Comparison of ENCODE assay signal across 36 cellular contexts in genomic region chr18:28684746-28685145, GRCh38.
A peak's percentile ranks its signal among the peaks of the same experiment; 100 is the strongest.
DNase-seq lines count a peak whose midpoint lies in the region; ATAC-seq and TF ChIP-seq lines count a peak whose summit lies in the region.
"Had no signal": no experiment of that assay in that cellular context is flagged by ENCODE, and none has a peak within 500 bp of the region (broad histone marks: within the 10 kb centered on the region; RNA-seq: fewer than 3 reads in every experiment).

No MANE protein-coding gene starts in this region.

- H3K79me2 ChIP-seq in GM23248 (ENCODE audit: insufficient read depth) (no peaks in the 10 kb centered on the region), SK-N-SH (ENCODE audit: insufficient read depth) (no peaks in the 10 kb centered on the region)

- H3K4me3 ChIP-seq in GM23248 (no peak overlapping the region), SK-N-SH (ENCODE audit: low read depth in 2 of 2, low read length in 1 of 2) (no peak overlapping the region)
- H3K4me3 ChIP-seq: PC-9, psoas muscle, testis, uterus had no signal

- DNase-seq in AG08395 (ENCODE audit: low spot score), result peak; percentile 4
- peak; percentile 75 for DNase-seq in GM23248
- DNase-seq in SK-N-SH, result no peak
- DNase-seq in fibroblast of peridontal ligament (ENCODE audit: extremely low read depth), result peak; percentile 12
- no peak for DNase-seq in NCI-H146 (lab: John Stamatoyannopoulos, UW)
- DNase-seq in NOMO-1 treated with DMSO at 0.1 percent for 48 hours (lab: John Stamatoyannopoulos, UW; ENCODE audit: unreplicated experiment), result no peak
- DNase-seq in Ammon's horn (ENCODE audit: low spot score), result no peak
- DNase-seq: 8988T; activated CD4-positive, alpha-beta T cell treated with anti-CD3 and anti-CD28 coated beads, Interleukin-2, amount 10 ng/mL, durations not matched to agents 24 days and 14 days; activated CD8-positive, alpha-beta memory T cell treated with anti-CD3 and anti-CD28 coated beads, Interleukin-2, amount 10 ng/mL, durations not matched to agents 7 days and 5 days; activated naive CD4-positive, alpha-beta T cell treated with anti-CD3 and anti-CD28 coated beads for 36 hours; activated T-cell treated with anti-CD3 and anti-CD28 coated beads, Interleukin-2, amount 50 U/mL, for 72 hours; amniotic stem cell; CD8-positive, alpha-beta memory T cell; effector CD8-positive, alpha-beta T cell; erythroblast; GF-D8; hypothalamus; left ventricle myocardium superior; naive B cell; NCI-H1092 treated with DMSO at 0.1 percent for 48 hours; NCI-H1930; NCI-H524 treated with DMSO at 0.1 percent for 48 hours; NK-92 treated with Interleukin-12 subunit alpha and Interleukin-12 subunit beta, amount 100 ng/mL, for 24 hours; PC-9; psoas muscle; SHP77; stimulated activated naive CD4-positive, alpha-beta T cell treated with Interleukin-2 at 50 U/mL for 16 hours; SW 1271; T-helper 9 cell; testis; uterus; WERI-Rb-1 had no signal

- H3K36me3 ChIP-seq in GM23248 (ENCODE audit: low read depth), result no peaks in the 10 kb centered on the region
- no peaks in the 10 kb centered on the region for H3K36me3 ChIP-seq in SK-N-SH (replicated peaks in 1 of 2; ENCODE audit: control insufficient read depth in 1 of 2, insufficient read depth in 2 of 2, low read length in 1 of 2)
- H3K36me3 ChIP-seq: uterus, WERI-Rb-1 had no signal

- in situ Hi-C loops in GM23248 (cut with MboI), result no loop called here

- no peak for TF ChIP-seq EP300 in SK-N-SH (IDR thresholded peaks at IDR 0.05; ENCODE audit: borderline replicate concordance in 1 of 2, low read depth in 1 of 2, low read length in 1 of 2)

- no peaks in the 10 kb centered on the region for H3K9me3 ChIP-seq in GM23248 (ENCODE audit: low read depth)
- no peaks in the 10 kb centered on the region for H3K9me3 ChIP-seq in SK-N-SH
- H3K9me3 ChIP-seq: psoas muscle, testis, uterus had no signal

- ATAC-seq in HG03108 (IDR thresholded peaks at IDR 0.05; ENCODE audit: unreplicated experiment), result no peak
- ATAC-seq: activated CD8-positive, alpha-beta memory T cell treated with anti-CD3 and anti-CD28 coated beads, Interleukin-2, amount 10 ng/mL, durations not matched to agents 7 days and 5 days; activated T-cell treated with anti-CD3 and anti-CD28 coated beads, Interleukin-2, amount 50 U/mL, for 72 hours; HepG2; left ventricle myocardium superior; psoas muscle had no signal

- H3F3A ChIP-seq in GM23248 (ENCODE audit: insufficient read depth) (no peaks in the 10 kb centered on the region; the same call in 1 of the 2 replicates), SK-N-SH (replicated peaks; ENCODE audit: insufficient read depth) (no peaks in the 10 kb centered on the region)

- CTCF ChIA-PET in SK-N-SH (lab: Yijun Ruan, JAX), result interaction anchor here (0.6 kb wide), 1 partner anchor 144 kb away, joined by 3 read pairs; no protein-coding TSS in a partner anchor

- WGBS in GM23248 (ENCODE audit: low coverage in 1 of 2, low lambda C conversion rate in 2 of 2, missing lambda C conversion rate in 2 of 2), 2 experiments, result 3 to 8% methylated on average over 2 of the region's 2 CpGs
- 27% methylated on average over 2 of the region's 2 CpGs for WGBS in SK-N-SH (ENCODE audit: low lambda C conversion rate)

- H3K4me2 ChIP-seq in GM23248 (ENCODE audit: unreplicated experiment), result peak overlapping the region; percentile 24
- no peak overlapping the region for H3K4me2 ChIP-seq in SK-N-SH
- H3K4me2 ChIP-seq: PC-9 had no signal

- H4K20me1 ChIP-seq in GM23248 (ENCODE audit: insufficient read depth) (no peaks in the 10 kb centered on the region), SK-N-SH (ENCODE audit: insufficient read depth) (no peaks in the 10 kb centered on the region)

- TF ChIP-seq CTCF in SK-N-SH (IDR thresholded peaks at IDR 0.05), result no peak

- POLR2A ChIA-PET in SK-N-SH (lab: Yijun Ruan, JAX), result no interaction called here

- H3K27ac ChIP-seq in GM23248 (peak overlapping the region; percentile 21; the same call in 1 of the 2 replicates), SK-N-SH (ENCODE audit: low read depth in 2 of 2, low read length in 1 of 2) (no peak overlapping the region; a peak in 1 of 4 replicates)
- H3K27ac ChIP-seq: HL-60, PC-9, psoas muscle, testis, uterus, WERI-Rb-1 had no signal

- no peaks in the 10 kb centered on the region for H3K27me3 ChIP-seq in GM23248 (replicated peaks; ENCODE audit: insufficient read depth)
- no peaks in the 10 kb centered on the region for H3K27me3 ChIP-seq in SK-N-SH (ENCODE audit: insufficient read depth)
- H3K27me3 ChIP-seq: testis, uterus had no signal

- TF ChIP-seq RAD21 in SK-N-SH (IDR thresholded peaks at IDR 0.05; ENCODE audit: low read length), result no peak

- H3K9me2 ChIP-seq in GM23248 (ENCODE audit: insufficient read depth), result no peaks in the 10 kb centered on the region; the same call in 1 of the 2 replicates
- no peaks in the 10 kb centered on the region for H3K9me2 ChIP-seq in SK-N-SH

- peaks cover 21% of the 10 kb centered on the region for H3K4me1 ChIP-seq in GM23248 (ENCODE audit: insufficient read depth)
- peaks cover 0 to 3% of the 10 kb centered on the region in 2 experiments; a peak in 2 of 4 replicates for H3K4me1 ChIP-seq in SK-N-SH (ENCODE audit: control insufficient read depth in 1 of 2, insufficient read depth in 2 of 2, low read depth in 1 of 2, low read length in 1 of 2)
- H3K4me1 ChIP-seq: psoas muscle, testis, uterus had no signal

- H2AFZ ChIP-seq in GM23248 (peak overlapping the region; percentile 32; the same call in 1 of the 2 replicates), SK-N-SH (ENCODE audit: low read depth) (no peak overlapping the region)
- H2AFZ ChIP-seq: PC-9 had no signal

- H3K9ac ChIP-seq in GM23248, result no peak overlapping the region
- H3K9ac ChIP-seq in SK-N-SH, result no peak overlapping the region

TF ChIP-seq in SK-N-SH, 30 proteins besides CTCF, POLR2A, EP300 and RAD21:
- 0 out of 2 replicates have a peak, but pooled peaks have one; percentile 30 for TF ChIP-seq TCF12 (IDR thresholded peaks at IDR 0.05)
- no peak for TF ChIP-seq NFIC (IDR thresholded peaks at IDR 0.05; ENCODE audit: borderline replicate concordance)

Comparison
In these comparisons a context has a peak if more than half of its experiments do, and no peak if none do; other contexts are left out.
1. DNase-seq: peak in AG08395 (single experiment), GM23248 (single experiment) and fibroblast of peridontal ligament (single experiment); none in SK-N-SH (single experiment), NCI-H146 (single experiment), NOMO-1 treated with DMSO at 0.1 percent for 48 hours (single experiment) and Ammon's horn (single experiment).